In the genomic region with DNA sequence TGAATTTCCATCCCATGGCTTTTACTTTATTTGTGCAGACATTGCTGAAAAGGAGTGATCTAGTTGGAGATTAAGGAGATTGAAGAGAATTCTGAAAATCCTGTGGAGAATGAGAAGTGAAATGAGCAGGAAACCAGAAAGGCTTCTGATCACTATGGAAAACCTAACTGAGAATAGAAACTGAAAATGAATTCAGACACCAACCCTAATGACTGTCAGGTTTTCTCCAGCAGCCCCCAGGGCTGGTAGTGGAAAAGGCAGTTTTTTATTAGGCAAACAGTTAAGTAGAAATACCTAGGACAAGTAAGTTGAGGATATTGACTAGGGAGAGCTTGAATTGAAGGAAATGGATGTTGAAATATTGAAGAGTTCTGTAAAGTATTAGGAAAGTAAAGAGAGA, we compare ENCODE assay signal across 20 cellular contexts. TPM values are rescaled to one million over a fixed set of nuclear protein-coding genes. Genes with fewer than 3 reads are reported as not detected.
A peak's percentile ranks its signal among the peaks of the same experiment; 100 is the strongest.
DNase-seq lines count a peak whose midpoint lies in the region; ATAC-seq and TF ChIP-seq lines count a peak whose summit lies in the region.
"Had no signal": no experiment of that assay in that cellular context is flagged by ENCODE, and none has a peak within 500 bp of the region (broad histone marks: within the 10 kb centered on the region; RNA-seq: fewer than 3 reads in every experiment).

No MANE protein-coding gene starts in this region.

- H3K4me1 Mint-ChIP-seq in activated naive CD8-positive, alpha-beta T cell treated with anti-CD3 and anti-CD28 coated beads, Interleukin-2, amount 50 U/mL, for 24 hours, result peaks cover 9% of the 10 kb centered on the region

- H3K27ac ChIP-seq in WERI-Rb-1 (no peak overlapping the region), thyroid gland (no peak overlapping the region)

- H3K4me3 ChIP-seq in WERI-Rb-1 (ENCODE audit: low read depth, low read length) (no peak overlapping the region), thyroid gland (replicated peaks in 1 of 3) (no peak overlapping the region)
- H3K4me3 ChIP-seq: K562, smooth muscle cell had no signal

- H3K36me3 Mint-ChIP-seq in activated naive CD8-positive, alpha-beta T cell treated with anti-CD3 and anti-CD28 coated beads, Interleukin-2, amount 50 U/mL, for 24 hours (ENCODE audit: low read depth), result no peaks in the 10 kb centered on the region

- H3K4me3 Mint-ChIP-seq in activated naive CD8-positive, alpha-beta T cell treated with anti-CD3 and anti-CD28 coated beads, Interleukin-2, amount 50 U/mL, for 24 hours, result no peak overlapping the region
- H3K4me3 Mint-ChIP-seq: stimulated activated naive B cell treated with anti-CD40 and anti-IgM and Interleukin-4, amounts not matched to agents 10 μg/mL and 1 μg/mL and 100 μg/mL, for 72 hours had no signal

- H3K27me3 Mint-ChIP-seq in activated naive CD8-positive, alpha-beta T cell treated with anti-CD3 and anti-CD28 coated beads, Interleukin-2, amount 50 U/mL, for 24 hours, result no peaks in the 10 kb centered on the region
- H3K27me3 Mint-ChIP-seq: progenitor cell of endocrine pancreas; stimulated activated naive B cell treated with anti-CD40 and anti-IgM and Interleukin-4, amounts not matched to agents 10 μg/mL and 1 μg/mL and 100 μg/mL, for 72 hours had no signal

- TF ChIP-seq POLR2A in thyroid gland (IDR thresholded peaks at IDR 0.05), result no peak

- H3K9me3 ChIP-seq in WERI-Rb-1 (ENCODE audit: severe bottlenecking) (no peaks in the 10 kb centered on the region), thyroid gland (no peaks in the 10 kb centered on the region)

- no peak for DNase-seq in activated naive CD8-positive, alpha-beta T cell treated with anti-CD3 and anti-CD28 coated beads, Interleukin-2, amount 50 U/mL, for 24 hours
- no peak for DNase-seq in WERI-Rb-1
- DNase-seq in stimulated activated CD8-positive, alpha-beta memory T cell treated with anti-CD3 and anti-CD28 coated beads, Interleukin-4, amount 100 ng/mL, for 48 hours, result no peak
- DNase-seq in thyroid gland, result no peak
- DNase-seq in posterior cingulate gyrus, result no peak
- DNase-seq: activated gamma-delta T cell treated with Interleukin-2 at 50 U/mL for 16 hours; AML-193; foreskin melanocyte; NCI-H1048; NCI-H2081; NCI-H524 treated with DMSO at 0.1 percent for 48 hours; stimulated activated naive B cell treated with anti-CD40 and anti-IgM and Interleukin-4, amounts not matched to agents 10 μg/mL and 1 μg/mL and 100 μg/mL, for 72 hours; trophoblast cell had no signal

- H3K27me3 ChIP-seq in WERI-Rb-1 (ENCODE audit: insufficient read depth, low read depth, severe bottlenecking) (no peaks in the 10 kb centered on the region), thyroid gland (no peaks in the 10 kb centered on the region)

- intact Hi-C loops in thyroid gland (cut with DNase I) (no loop called here), posterior cingulate gyrus (cut with DNase I) (no loop called here)

- H3K36me3 ChIP-seq in WERI-Rb-1, result no peaks in the 10 kb centered on the region
- H3K36me3 ChIP-seq in thyroid gland, result no peaks in the 10 kb centered on the region

- TF ChIP-seq CTCF in WERI-Rb-1 (IDR thresholded peaks at IDR 0.05; ENCODE audit: low read depth, low read length), result no peak
- no peak for TF ChIP-seq CTCF in thyroid gland (IDR thresholded peaks at IDR 0.05)

- ATAC-seq in GM18867 (IDR thresholded peaks at IDR 0.05; ENCODE audit: unreplicated experiment) (peak; percentile 70), GM21360 (IDR thresholded peaks at IDR 0.05; ENCODE audit: unreplicated experiment) (peak; percentile 51), HG03039 (IDR thresholded peaks at IDR 0.05; ENCODE audit: unreplicated experiment) (peak; percentile 67)
- ATAC-seq in activated naive CD8-positive, alpha-beta T cell treated with anti-CD3 and anti-CD28 coated beads, Interleukin-2, amount 50 U/mL, for 24 hours, result peak; percentile 52
- ATAC-seq: K562; SK-N-SH treated with all-trans-retinoic acid at 6 μM for 48 hours; stimulated activated naive B cell treated with anti-CD40 and anti-IgM and Interleukin-4, amounts not matched to agents 10 μg/mL and 1 μg/mL and 100 μg/mL, for 72 hours had no signal

- no peaks in the 10 kb centered on the region for H3K9me3 Mint-ChIP-seq in activated naive CD8-positive, alpha-beta T cell treated with anti-CD3 and anti-CD28 coated beads, Interleukin-2, amount 50 U/mL, for 24 hours
- H3K9me3 Mint-ChIP-seq: stimulated activated naive B cell treated with anti-CD40 and anti-IgM and Interleukin-4, amounts not matched to agents 10 μg/mL and 1 μg/mL and 100 μg/mL, for 72 hours had no signal

- H3K27ac Mint-ChIP-seq in activated naive CD8-positive, alpha-beta T cell treated with anti-CD3 and anti-CD28 coated beads, Interleukin-2, amount 50 U/mL, for 24 hours, result no peak overlapping the region
- H3K27ac Mint-ChIP-seq: progenitor cell of endocrine pancreas; stimulated activated naive B cell treated with anti-CD40 and anti-IgM and Interleukin-4, amounts not matched to agents 10 μg/mL and 1 μg/mL and 100 μg/mL, for 72 hours had no signal

- no peaks in the 10 kb centered on the region for H3K4me1 ChIP-seq in thyroid gland

RNA-seq across cellular contexts. Expression of a gene that starts 14.7 kb away (rescaled TPM):
- total RNA-seq in thyroid gland, result 100 to 1,000 TPM; 168 to 289 (median 228) TPM
